ENCODE assay signal across 1 cellular context in genomic region chr7:142925413-142925812, GRCh38.
A peak's percentile ranks its signal among the peaks of the same experiment; 100 is the strongest.
TF ChIP-seq lines count a peak whose summit lies in the region.

No MANE protein-coding gene starts in this region.

TF ChIP-seq in HCT116, 20 proteins besides CTCF, POLR2A, EP300 and RAD21 (continued from another document):
- TF ChIP-seq MAX (IDR thresholded peaks at IDR 0.05), result peak; percentile 60
